Comparison of ENCODE assay signal across 17 cellular contexts in the genomic region with DNA sequence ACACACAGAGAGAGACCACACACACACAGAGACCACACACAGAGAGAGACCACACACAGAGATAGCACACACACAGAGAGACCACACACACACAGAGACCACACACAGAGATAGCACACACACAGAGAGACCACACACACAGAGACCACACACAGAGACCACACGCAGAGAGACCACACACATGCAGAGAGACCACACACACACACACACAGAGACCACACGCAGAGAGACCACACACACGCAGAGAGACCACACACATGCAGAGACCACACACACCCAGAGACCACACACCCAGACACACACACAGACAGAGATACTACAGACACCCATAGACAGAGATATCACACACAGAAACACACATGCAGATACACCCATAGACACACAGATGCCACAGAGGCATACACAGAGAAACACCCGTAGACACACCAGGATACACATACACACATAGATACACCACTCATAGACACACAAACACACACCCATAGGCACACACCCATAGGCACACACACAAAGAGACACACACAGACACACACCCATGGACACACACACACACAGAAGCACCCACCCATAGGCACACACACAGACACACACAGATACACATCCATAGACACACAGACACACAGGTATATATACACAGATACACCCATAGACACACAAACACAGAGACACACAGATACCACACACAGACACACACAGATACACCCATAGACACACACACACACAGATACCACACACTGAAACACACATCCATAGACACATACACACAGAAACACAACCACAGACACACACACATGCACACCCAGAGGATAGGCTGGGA. TPM values are rescaled to one million over a fixed set of nuclear protein-coding genes. Genes with fewer than 3 reads are reported as not detected.
DNase-seq lines count a peak whose midpoint lies in the region; ATAC-seq and TF ChIP-seq lines count a peak whose summit lies in the region.
"Had no signal": no experiment of that assay in that cellular context is flagged by ENCODE, and none has a peak within 500 bp of the region (broad histone marks: within the 10 kb centered on the region; RNA-seq: fewer than 3 reads in every experiment).

No MANE protein-coding gene starts in this region.

- H3K9me3 Mint-ChIP-seq in activated CD8-positive, alpha-beta memory T cell treated with anti-CD3 and anti-CD28 coated beads, Interleukin-2, amount 10 ng/mL, durations not matched to agents 7 days and 5 days (ENCODE audit: low read depth), result no peaks in the 10 kb centered on the region
- H3K9me3 Mint-ChIP-seq in activated CD8-positive, alpha-beta T cell treated with anti-CD3 and anti-CD28 coated beads for 36 hours, result no peaks in the 10 kb centered on the region
- no peaks in the 10 kb centered on the region for H3K9me3 Mint-ChIP-seq in natural killer cell treated with Interleukin-12 subunit alpha and Interleukin-12 subunit beta and Interleukin-15 and Interleukin-18, amount 100 ng/mL, for 72 hours
- H3K9me3 Mint-ChIP-seq: dendritic cell treated with granulocyte-macrophage colony-stimulating factor and Interleukin-4, amounts not matched to agents 40 ng/mL and 50 ng/mL, for 4 days; stimulated activated naive CD8-positive, alpha-beta T cell treated with anti-CD3 and anti-CD28 coated beads, Interleukin-15, amount 100 ng/mL, for 72 hours; T-helper 1 cell treated with Interleukin-12 subunit alpha and Interleukin-12 subunit beta and Interleukin-4 antibody, amounts not matched to agents 30 μg/mL and 1 μg/mL, for 36 hours had no signal

- no peaks in the 10 kb centered on the region for H3K27me3 Mint-ChIP-seq in activated CD8-positive, alpha-beta memory T cell treated with anti-CD3 and anti-CD28 coated beads, Interleukin-2, amount 10 ng/mL, durations not matched to agents 7 days and 5 days
- H3K27me3 Mint-ChIP-seq in activated CD8-positive, alpha-beta T cell treated with anti-CD3 and anti-CD28 coated beads for 36 hours, result no peaks in the 10 kb centered on the region
- H3K27me3 Mint-ChIP-seq in natural killer cell treated with Interleukin-12 subunit alpha and Interleukin-12 subunit beta and Interleukin-15 and Interleukin-18, amount 100 ng/mL, for 72 hours, result no peaks in the 10 kb centered on the region
- H3K27me3 Mint-ChIP-seq: dendritic cell treated with granulocyte-macrophage colony-stimulating factor and Interleukin-4, amounts not matched to agents 40 ng/mL and 50 ng/mL, for 4 days; naive B cell; stimulated activated naive CD8-positive, alpha-beta T cell treated with anti-CD3 and anti-CD28 coated beads, Interleukin-15, amount 100 ng/mL, for 72 hours had no signal

- TF ChIP-seq CTCF in HEK293 (tag by site-specific recombination; IDR thresholded peaks at IDR 0.05), result no peak
- no peak for TF ChIP-seq CTCF in activated CD8-positive, alpha-beta T cell treated with anti-CD3 and anti-CD28 coated beads for 36 hours (IDR thresholded peaks at IDR 0.05)

- no peaks in the 10 kb centered on the region for H3K9me3 ChIP-seq in HEK293 (ENCODE audit: control insufficient read depth, insufficient read depth, low read depth, low read length)
- H3K9me3 ChIP-seq: breast epithelium, transverse colon had no signal

- CTCF ChIA-PET in activated CD8-positive, alpha-beta memory T cell treated with anti-CD3 and anti-CD28 coated beads, Interleukin-2, amount 10 ng/mL, durations not matched to agents 7 days and 5 days (lab: Charles Lee), result interaction anchor here (0.6 to 2.8 kb wide), 14 partner anchors 8 to 261 kb away, joined by 3 to 15 read pairs (median 6); partner anchors contain the start of genes ANKRD39 and CNNM3
- CTCF ChIA-PET in HEK293 (lab: Yijun Ruan, JAX), result interaction anchor here (0.7 to 2.4 kb wide), 7 partner anchors 11 to 39 kb away, joined by 4 to 21 read pairs (median 7); no protein-coding TSS in a partner anchor
- CTCF ChIA-PET in activated CD8-positive, alpha-beta T cell treated with anti-CD3 and anti-CD28 coated beads for 36 hours (lab: Charles Lee), result interaction anchor here (0.9 to 2.8 kb wide), 13 partner anchors 9 to 311 kb away, joined by 3 to 16 read pairs (median 7); partner anchors contain the start of genes ANKRD36, CNNM3 and CNNM4

- POLR2A ChIA-PET in HEK293 (lab: Yijun Ruan, JAX), result interaction anchor here (1.8 kb wide), 1 partner anchor 41 kb away, joined by 6 read pairs; the partner anchor contains the start of gene CNNM4
- POLR2A ChIA-PET in activated CD8-positive, alpha-beta T cell treated with anti-CD3 and anti-CD28 coated beads for 36 hours (lab: Charles Lee), result no interaction called here

- H3K4me3 ChIP-seq in HEK293 (ENCODE audit: low read depth, low read length), result no peak overlapping the region
- H3K4me3 ChIP-seq: breast epithelium, PC-9, transverse colon had no signal

- H3K36me3 ChIP-seq in HEK293 (ENCODE audit: control insufficient read depth in 2 of 2, insufficient read depth in 1 of 2, low read length in 2 of 2), result peaks cover 15 to 59% of the 10 kb centered on the region in 2 experiments; a peak in 2 of 3 replicates
- H3K36me3 ChIP-seq: breast epithelium had no signal

- peaks cover 3% of the 10 kb centered on the region for H3K36me3 Mint-ChIP-seq in activated CD8-positive, alpha-beta memory T cell treated with anti-CD3 and anti-CD28 coated beads, Interleukin-2, amount 10 ng/mL, durations not matched to agents 7 days and 5 days
- no peaks in the 10 kb centered on the region for H3K36me3 Mint-ChIP-seq in activated CD8-positive, alpha-beta T cell treated with anti-CD3 and anti-CD28 coated beads for 36 hours (ENCODE audit: low read depth)
- H3K36me3 Mint-ChIP-seq in natural killer cell treated with Interleukin-12 subunit alpha and Interleukin-12 subunit beta and Interleukin-15 and Interleukin-18, amount 100 ng/mL, for 72 hours, result no peaks in the 10 kb centered on the region

- no peak overlapping the region for H3K27ac Mint-ChIP-seq in activated CD8-positive, alpha-beta memory T cell treated with anti-CD3 and anti-CD28 coated beads, Interleukin-2, amount 10 ng/mL, durations not matched to agents 7 days and 5 days
- H3K27ac Mint-ChIP-seq in activated CD8-positive, alpha-beta T cell treated with anti-CD3 and anti-CD28 coated beads for 36 hours, result no peak overlapping the region
- H3K27ac Mint-ChIP-seq in natural killer cell treated with Interleukin-12 subunit alpha and Interleukin-12 subunit beta and Interleukin-15 and Interleukin-18, amount 100 ng/mL, for 72 hours, result no peak overlapping the region
- H3K27ac Mint-ChIP-seq: dendritic cell treated with granulocyte-macrophage colony-stimulating factor and Interleukin-4, amounts not matched to agents 40 ng/mL and 50 ng/mL, for 4 days; naive B cell; stimulated activated naive CD8-positive, alpha-beta T cell treated with anti-CD3 and anti-CD28 coated beads, Interleukin-15, amount 100 ng/mL, for 72 hours; T-helper 1 cell treated with Interleukin-12 subunit alpha and Interleukin-12 subunit beta and Interleukin-4 antibody, amounts not matched to agents 30 μg/mL and 1 μg/mL, for 36 hours had no signal

- no peak overlapping the region; the same call in 1 of the 2 replicates for H3K27ac ChIP-seq in HEK293 (ENCODE audit: extremely low read depth, low read depth, low read length)
- H3K27ac ChIP-seq: KMS-11, PC-9 had no signal

- H3K4me3 Mint-ChIP-seq in activated CD8-positive, alpha-beta memory T cell treated with anti-CD3 and anti-CD28 coated beads, Interleukin-2, amount 10 ng/mL, durations not matched to agents 7 days and 5 days, result no peak overlapping the region
- H3K4me3 Mint-ChIP-seq in activated CD8-positive, alpha-beta T cell treated with anti-CD3 and anti-CD28 coated beads for 36 hours, result no peak overlapping the region
- H3K4me3 Mint-ChIP-seq in natural killer cell treated with Interleukin-12 subunit alpha and Interleukin-12 subunit beta and Interleukin-15 and Interleukin-18, amount 100 ng/mL, for 72 hours, result no peak overlapping the region
- H3K4me3 Mint-ChIP-seq: dendritic cell treated with granulocyte-macrophage colony-stimulating factor and Interleukin-4, amounts not matched to agents 40 ng/mL and 50 ng/mL, for 4 days; stimulated activated naive CD8-positive, alpha-beta T cell treated with anti-CD3 and anti-CD28 coated beads, Interleukin-15, amount 100 ng/mL, for 72 hours; T-helper 1 cell treated with Interleukin-12 subunit alpha and Interleukin-12 subunit beta and Interleukin-4 antibody, amounts not matched to agents 30 μg/mL and 1 μg/mL, for 36 hours had no signal

- H3K4me1 Mint-ChIP-seq in activated CD8-positive, alpha-beta memory T cell treated with anti-CD3 and anti-CD28 coated beads, Interleukin-2, amount 10 ng/mL, durations not matched to agents 7 days and 5 days, result peaks cover 9% of the 10 kb centered on the region
- H3K4me1 Mint-ChIP-seq in activated CD8-positive, alpha-beta T cell treated with anti-CD3 and anti-CD28 coated beads for 36 hours (ENCODE audit: low read depth), result peaks cover 8% of the 10 kb centered on the region
- peaks cover 5 to 7% of the 10 kb centered on the region in 2 donors for H3K4me1 Mint-ChIP-seq in natural killer cell treated with Interleukin-12 subunit alpha and Interleukin-12 subunit beta and Interleukin-15 and Interleukin-18, amount 100 ng/mL, for 72 hours (ENCODE audit: low read depth in 2 of 2)

- peak; percentile 7 for ATAC-seq in activated CD8-positive, alpha-beta memory T cell treated with anti-CD3 and anti-CD28 coated beads, Interleukin-2, amount 10 ng/mL, durations not matched to agents 7 days and 5 days
- peak; percentile 9 for ATAC-seq in activated CD8-positive, alpha-beta T cell treated with anti-CD3 and anti-CD28 coated beads for 36 hours
- ATAC-seq in natural killer cell treated with Interleukin-12 subunit alpha and Interleukin-12 subunit beta and Interleukin-15 and Interleukin-18, amount 100 ng/mL, for 72 hours, result peak; percentile 10 to 13
- no peak for ATAC-seq in left lobe of liver
- no peak for ATAC-seq in GM19395 (IDR thresholded peaks at IDR 0.05; ENCODE audit: unreplicated experiment)

- H3K4me1 ChIP-seq in HEK293 (ENCODE audit: control insufficient read depth, insufficient read depth, low read length), result no peaks in the 10 kb centered on the region
- H3K4me1 ChIP-seq: breast epithelium had no signal

- intact Hi-C loops in activated CD8-positive, alpha-beta T cell treated with anti-CD3 and anti-CD28 coated beads for 36 hours (cut with micrococcal nuclease), result no loop called here

- DNase-seq in activated CD8-positive, alpha-beta memory T cell treated with anti-CD3 and anti-CD28 coated beads, Interleukin-2, amount 10 ng/mL, durations not matched to agents 7 days and 5 days, result no peak
- DNase-seq in activated CD8-positive, alpha-beta memory T cell treated with anti-CD3 and anti-CD28 coated beads, Interleukin-2, amount 50 U/mL, for 4 hours, result no peak
- no peak for DNase-seq in activated CD8-positive, alpha-beta T cell treated with anti-CD3 and anti-CD28 coated beads for 36 hours
- no peak for DNase-seq in natural killer cell treated with Interleukin-12 subunit alpha and Interleukin-12 subunit beta and Interleukin-15 and Interleukin-18, amount 100 ng/mL, for 72 hours (ENCODE audit: low spot score)
- DNase-seq in left lobe of liver (ENCODE audit: low spot score) (no peak), DMS153 (lab: John Stamatoyannopoulos, UW) (no peak)
- DNase-seq: AML-193 had no signal

RNA-seq across cellular contexts. Expression of gene CNNM3, which starts 14.4 kb away (rescaled TPM):
- total RNA-seq in activated CD8-positive, alpha-beta memory T cell treated with anti-CD3 and anti-CD28 coated beads, Interleukin-2, amount 10 ng/mL, durations not matched to agents 7 days and 5 days, result 10 to 100 TPM; 28.0 to 30.5 TPM
- 10 to 100 TPM; 15.8 to 19.3 TPM for total RNA-seq in activated CD8-positive, alpha-beta T cell treated with anti-CD3 and anti-CD28 coated beads for 36 hours
- total RNA-seq in natural killer cell treated with Interleukin-12 subunit alpha and Interleukin-12 subunit beta and Interleukin-15 and Interleukin-18, amount 100 ng/mL, for 72 hours, result 10 to 100 TPM; 15.7 to 32.9 TPM
- 31.4 TPM for total RNA-seq in left lobe of liver

RNA-seq across cellular contexts. Expression of gene CNNM4, which starts 41.0 kb away (rescaled TPM):
- 1 to 10 TPM; 7.6 to 7.9 TPM for total RNA-seq in activated CD8-positive, alpha-beta memory T cell treated with anti-CD3 and anti-CD28 coated beads, Interleukin-2, amount 10 ng/mL, durations not matched to agents 7 days and 5 days
- 1 to 10 TPM; 5.1 to 5.8 TPM for total RNA-seq in activated CD8-positive, alpha-beta T cell treated with anti-CD3 and anti-CD28 coated beads for 36 hours
- total RNA-seq in natural killer cell treated with Interleukin-12 subunit alpha and Interleukin-12 subunit beta and Interleukin-15 and Interleukin-18, amount 100 ng/mL, for 72 hours, result 1 to 10 TPM; 7.3 to 8.4 TPM
- 3.4 TPM for total RNA-seq in left lobe of liver

RNA-seq across cellular contexts. Expression of gene ANKRD23, which starts 42.1 kb away (rescaled TPM):
- total RNA-seq in activated CD8-positive, alpha-beta memory T cell treated with anti-CD3 and anti-CD28 coated beads, Interleukin-2, amount 10 ng/mL, durations not matched to agents 7 days and 5 days, result 10 to 100 TPM; 10.4 to 14.8 TPM
- 1 to 10 TPM; 5.3 to 5.7 TPM for total RNA-seq in activated CD8-positive, alpha-beta T cell treated with anti-CD3 and anti-CD28 coated beads for 36 hours
- 10 to 100 TPM in 1 of 2 donors, 1 to 10 TPM in 1; 7.4 to 12.9 TPM for total RNA-seq in natural killer cell treated with Interleukin-12 subunit alpha and Interleukin-12 subunit beta and Interleukin-15 and Interleukin-18, amount 100 ng/mL, for 72 hours
- 4.4 TPM for total RNA-seq in left lobe of liver

RNA-seq across cellular contexts. Expression of gene ANKRD39, which starts 56.1 kb away (rescaled TPM):
- 10 to 100 TPM; 32.6 to 42.6 TPM for total RNA-seq in activated CD8-positive, alpha-beta memory T cell treated with anti-CD3 and anti-CD28 coated beads, Interleukin-2, amount 10 ng/mL, durations not matched to agents 7 days and 5 days
- total RNA-seq in activated CD8-positive, alpha-beta T cell treated with anti-CD3 and anti-CD28 coated beads for 36 hours, result 10 to 100 TPM; 22.6 TPM
- 10 to 100 TPM; 27.8 to 41.7 TPM for total RNA-seq in natural killer cell treated with Interleukin-12 subunit alpha and Interleukin-12 subunit beta and Interleukin-15 and Interleukin-18, amount 100 ng/mL, for 72 hours
- 9.5 TPM for total RNA-seq in left lobe of liver

Comparison
In these comparisons a context has a peak if more than half of its experiments do, and no peak if none do; other contexts are left out.
1. ATAC-seq: peak in activated CD8-positive, alpha-beta memory T cell treated with anti-CD3 and anti-CD28 coated beads, Interleukin-2, amount 10 ng/mL, durations not matched to agents 7 days and 5 days (single experiment), activated CD8-positive, alpha-beta T cell treated with anti-CD3 and anti-CD28 coated beads for 36 hours (single experiment) and natural killer cell treated with Interleukin-12 subunit alpha and Interleukin-12 subunit beta and Interleukin-15 and Interleukin-18, amount 100 ng/mL, for 72 hours (2 of 2); none in left lobe of liver (single experiment) and GM19395 (single experiment).